In the genomic region with DNA sequence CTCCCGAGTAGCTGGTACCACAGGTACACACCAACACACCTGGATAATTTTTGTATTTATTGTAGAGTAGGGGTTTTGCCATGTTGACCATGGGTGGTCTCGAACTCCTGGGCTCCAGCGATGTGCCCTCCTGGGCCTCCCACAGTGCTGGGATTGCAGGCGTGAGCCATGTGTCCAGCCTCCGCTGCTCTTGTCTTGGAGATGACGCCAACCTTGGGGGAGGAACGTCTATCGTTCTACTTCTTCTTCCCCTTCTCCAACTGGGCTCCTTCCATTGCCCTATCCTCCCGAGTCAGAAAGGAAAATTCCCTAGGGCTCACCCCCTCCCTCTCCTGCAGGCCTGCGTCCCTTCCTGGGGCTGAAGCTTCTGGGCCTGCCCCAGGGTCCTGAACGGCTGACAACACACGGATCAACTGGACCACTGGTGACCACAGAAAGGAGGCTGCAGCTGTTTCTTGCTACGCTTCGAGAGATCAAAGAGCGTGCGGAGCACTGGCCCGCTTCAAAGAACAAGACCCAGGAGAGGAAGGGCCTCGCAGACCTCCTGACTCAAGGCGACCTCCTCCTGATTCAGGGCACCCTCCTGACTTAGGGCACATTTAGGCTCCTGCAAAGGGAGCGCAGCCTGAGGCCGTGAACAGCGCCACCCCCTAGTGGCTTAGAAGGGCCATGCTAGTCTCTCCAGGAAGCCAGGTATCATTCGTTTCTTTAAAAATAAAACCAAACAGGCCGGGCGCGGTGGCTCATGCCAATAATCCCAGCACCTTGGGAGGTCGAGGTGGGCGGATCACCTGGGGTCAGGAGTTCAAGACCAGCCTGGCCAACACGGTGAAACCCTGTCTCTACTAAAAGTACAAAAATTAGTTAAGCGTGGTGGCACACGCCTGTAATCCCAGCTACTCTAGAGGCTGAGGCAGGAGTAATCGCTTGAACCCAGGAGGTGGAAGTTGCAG, we compare ENCODE assay signal across 8 cellular contexts. TPM values are rescaled to one million over a fixed set of nuclear protein-coding genes. Genes with fewer than 3 reads are reported as not detected.
DNase-seq lines count a peak whose midpoint lies in the region; ATAC-seq and TF ChIP-seq lines count a peak whose summit lies in the region.

No MANE protein-coding gene starts in this region.

- POLR2A ChIA-PET in activated CD8-positive, alpha-beta T cell treated with anti-CD3 and anti-CD28 coated beads for 36 hours (lab: Charles Lee): interaction anchor here (0.6 kb wide), 1 partner anchor 410 kb away, joined by 4 read pairs; no protein-coding TSS in a partner anchor

- intact Hi-C loops in activated CD8-positive, alpha-beta T cell treated with anti-CD3 and anti-CD28 coated beads for 36 hours (cut with micrococcal nuclease): loop anchor here (5.0 kb wide), 1 partner anchor 71 kb away; no protein-coding TSS in a partner anchor

- TF ChIP-seq CTCF in GM12874 (IDR thresholded peaks at IDR 0.05; ENCODE audit: insufficient read depth, low read depth, low read length) (peak; percentile 94), endothelial cell (IDR thresholded peaks at IDR 0.05; ENCODE audit: unreplicated experiment) (peak; percentile 67)
- peak; percentile 91 for TF ChIP-seq CTCF in activated CD8-positive, alpha-beta T cell treated with anti-CD3 and anti-CD28 coated beads for 36 hours (IDR thresholded peaks at IDR 0.05)

- no peaks in the 10 kb centered on the region for H3K36me3 Mint-ChIP-seq in activated CD8-positive, alpha-beta T cell treated with anti-CD3 and anti-CD28 coated beads for 36 hours (ENCODE audit: low read depth)
- H3K36me3 Mint-ChIP-seq in endothelial cell (ENCODE audit: low read depth, unreplicated experiment): no peaks in the 10 kb centered on the region
- no peaks in the 10 kb centered on the region for H3K36me3 Mint-ChIP-seq in naive B cell
- H3K36me3 Mint-ChIP-seq in stimulated activated effector memory CD8-positive, alpha-beta T cell treated with anti-CD3 and anti-CD28 coated beads, Interleukin-12 subunit alpha, Interleukin-12 subunit beta, amount 100 ng/mL, for 72 hours: no peaks in the 10 kb centered on the region

- ATAC-seq in activated CD8-positive, alpha-beta T cell treated with anti-CD3 and anti-CD28 coated beads for 36 hours: peak; percentile 99
- peak; percentile 91 to 96 for ATAC-seq in naive B cell (ENCODE audit: low read depth in 2 of 2)
- peak; percentile 98 for ATAC-seq in stimulated activated effector memory CD8-positive, alpha-beta T cell treated with anti-CD3 and anti-CD28 coated beads, Interleukin-12 subunit alpha, Interleukin-12 subunit beta, amount 100 ng/mL, for 72 hours

- CTCF ChIA-PET in activated CD8-positive, alpha-beta T cell treated with anti-CD3 and anti-CD28 coated beads for 36 hours (lab: Charles Lee): interaction anchor here (0.6 to 4.3 kb wide), 16 partner anchors 8 to 379 kb away, joined by 3 to 47 read pairs (median 4); no protein-coding TSS in a partner anchor

- no peaks in the 10 kb centered on the region for H3K27me3 Mint-ChIP-seq in activated CD8-positive, alpha-beta T cell treated with anti-CD3 and anti-CD28 coated beads for 36 hours
- H3K27me3 Mint-ChIP-seq in endothelial cell (ENCODE audit: unreplicated experiment) (peaks cover 3% of the 10 kb centered on the region), naive B cell (peaks cover 0 to 11% (median 0%) of the 10 kb centered on the region in 3 donors)

- H3K4me1 Mint-ChIP-seq in activated CD8-positive, alpha-beta T cell treated with anti-CD3 and anti-CD28 coated beads for 36 hours (ENCODE audit: low read depth): no peaks in the 10 kb centered on the region
- H3K4me1 Mint-ChIP-seq in endothelial cell (ENCODE audit: unreplicated experiment) (peaks cover 2% of the 10 kb centered on the region), naive B cell (peaks cover 6 to 17% (median 15%) of the 10 kb centered on the region in 3 donors)
- H3K4me1 Mint-ChIP-seq in stimulated activated effector memory CD8-positive, alpha-beta T cell treated with anti-CD3 and anti-CD28 coated beads, Interleukin-12 subunit alpha, Interleukin-12 subunit beta, amount 100 ng/mL, for 72 hours: peaks cover 8% of the 10 kb centered on the region

- H3K4me3 Mint-ChIP-seq in activated CD8-positive, alpha-beta T cell treated with anti-CD3 and anti-CD28 coated beads for 36 hours: peak overlapping the region; percentile 33
- H3K4me3 Mint-ChIP-seq in endothelial cell (ENCODE audit: unreplicated experiment): no peak overlapping the region
- H3K4me3 Mint-ChIP-seq in naive B cell: peak overlapping the region in 6 of 8 donors; percentile 0 to 67 (median 56)
- H3K4me3 Mint-ChIP-seq in stimulated activated effector memory CD8-positive, alpha-beta T cell treated with anti-CD3 and anti-CD28 coated beads, Interleukin-12 subunit alpha, Interleukin-12 subunit beta, amount 100 ng/mL, for 72 hours: peak overlapping the region; percentile 34

- H3K9me3 Mint-ChIP-seq in activated CD8-positive, alpha-beta T cell treated with anti-CD3 and anti-CD28 coated beads for 36 hours: no peaks in the 10 kb centered on the region
- H3K9me3 Mint-ChIP-seq in endothelial cell (ENCODE audit: unreplicated experiment) (no peaks in the 10 kb centered on the region), naive B cell (peaks cover 0 to 2% (median 0%) of the 10 kb centered on the region in 7 donors)
- H3K9me3 Mint-ChIP-seq in stimulated activated effector memory CD8-positive, alpha-beta T cell treated with anti-CD3 and anti-CD28 coated beads, Interleukin-12 subunit alpha, Interleukin-12 subunit beta, amount 100 ng/mL, for 72 hours: no peaks in the 10 kb centered on the region

- no peak overlapping the region for H3K27ac Mint-ChIP-seq in activated CD8-positive, alpha-beta T cell treated with anti-CD3 and anti-CD28 coated beads for 36 hours
- no peak overlapping the region for H3K27ac Mint-ChIP-seq in endothelial cell (ENCODE audit: unreplicated experiment)
- H3K27ac Mint-ChIP-seq in naive B cell: peak overlapping the region in 2 of 6 donors; percentile 34 to 88
- peak overlapping the region; percentile 21 for H3K27ac Mint-ChIP-seq in stimulated activated effector memory CD8-positive, alpha-beta T cell treated with anti-CD3 and anti-CD28 coated beads, Interleukin-12 subunit alpha, Interleukin-12 subunit beta, amount 100 ng/mL, for 72 hours

- DNase-seq in HCEC 1CT (peak; percentile 61), NCI-H460 (ENCODE audit: extremely low read depth, low read depth) (peak; percentile 40), endothelial cell (ENCODE audit: low spot score) (peak; percentile 61), naive B cell (peak; percentile 30), NCI-H2171 (lab: John Stamatoyannopoulos, UW) (no peak)
- DNase-seq in activated CD8-positive, alpha-beta T cell treated with anti-CD3 and anti-CD28 coated beads for 36 hours: peak; percentile 85
- peak; percentile 55 to 83 for DNase-seq in stimulated activated effector memory CD8-positive, alpha-beta T cell treated with anti-CD3 and anti-CD28 coated beads, Interleukin-12 subunit alpha, Interleukin-12 subunit beta, amount 100 ng/mL, for 72 hours (ENCODE audit: low spot score in 2 of 2)

RNA-seq across cellular contexts. Expression of gene HELZ, which starts 48.5 kb away (rescaled TPM):
- total RNA-seq in NCI-H460 (2014; rRNA removed; shearing (Covaris generic)): 16.3 and 17.4 TPM in 2 replicates
- polyA plus RNA-seq in NCI-H460 (2014; cell fraction: nucleus; rRNA removed): 5.2 and 7.1 TPM in 2 replicates
- total RNA-seq in activated CD8-positive, alpha-beta T cell treated with anti-CD3 and anti-CD28 coated beads for 36 hours: 10 to 100 TPM; 74.4 to 74.9 TPM
- total RNA-seq in endothelial cell (ENCODE audit: unreplicated experiment): 57.0 TPM
- polyA plus RNA-seq in naive B cell (ENCODE audit: low read depth in 6 of 6): 10 to 100 TPM; 34.5 to 94.7 (median 75.5) TPM
